ENCODE assay signal across 22 cellular contexts in the genomic region with DNA sequence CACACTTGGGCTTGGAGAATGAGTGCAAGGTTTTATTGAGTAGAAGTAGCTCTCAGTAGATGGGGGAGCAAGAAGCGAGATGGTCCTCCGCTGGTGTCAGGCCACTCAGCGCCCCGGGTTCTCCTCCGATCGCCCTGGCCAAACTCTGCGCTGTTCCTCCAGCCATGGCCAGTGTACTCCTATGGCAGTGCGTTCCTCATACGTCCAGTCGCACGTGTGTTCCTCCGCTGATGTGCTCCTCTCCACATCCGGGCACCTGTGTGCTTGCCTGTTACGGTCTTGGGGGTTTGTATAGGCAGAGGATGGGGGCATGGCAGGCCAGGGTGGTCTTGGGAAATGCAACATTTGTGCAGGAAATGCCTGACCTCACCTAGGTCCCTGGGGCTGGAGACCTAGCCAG.
"Had no signal": no experiment of that assay in that cellular context is flagged by ENCODE, and none has a peak within 500 bp of the region (broad histone marks: within the 10 kb centered on the region; RNA-seq: fewer than 3 reads in every experiment).

No MANE protein-coding gene starts in this region.

- H3K4me1 ChIP-seq: esophagus squamous epithelium, left ventricle myocardium inferior, lower lobe of right lung, pancreas, right lobe of liver, stomach, tibial artery, upper lobe of left lung had no signal

- H3K27ac ChIP-seq: esophagus squamous epithelium, left ventricle myocardium inferior, lower lobe of right lung, neutrophil, pancreas, right lobe of liver, stomach, tibial artery, upper lobe of left lung had no signal

- H3K9me3 ChIP-seq: esophagus squamous epithelium, left ventricle myocardium inferior, lower lobe of right lung, neutrophil, pancreas, right lobe of liver, stomach, tibial artery, upper lobe of left lung had no signal

- H3K36me3 ChIP-seq: esophagus squamous epithelium, left ventricle myocardium inferior, lower lobe of right lung, neutrophil, pancreas, right lobe of liver, stomach, tibial artery, upper lobe of left lung had no signal

- H3K4me3 ChIP-seq: esophagus squamous epithelium, left ventricle myocardium inferior, lower lobe of right lung, pancreas, right lobe of liver, stomach, tibial artery, upper lobe of left lung had no signal

- DNase-seq: cortex of kidney; effector memory CD8-positive, alpha-beta T cell; erythroblast; esophagus squamous epithelium; foreskin melanocyte; kidney glomerular epithelial cell; left colon; left ventricle myocardium inferior; lower lobe of right lung; natural killer cell; stimulated activated CD4-positive, alpha-beta T cell treated with anti-CD3 and anti-CD28 coated beads, Interleukin-2, amount 100 ng/mL, for 24 hours; stimulated activated CD4-positive, alpha-beta T cell treated with anti-CD3 and anti-CD28 coated beads, Interleukin-4, amount 100 ng/mL, for 24 hours; stimulated activated naive CD4-positive, alpha-beta T cell treated with Interleukin-2 at 50 U/mL for 16 hours; stomach; tibial artery had no signal

- ATAC-seq: effector memory CD8-positive, alpha-beta T cell; left colon; lower lobe of right lung; natural killer cell; pancreas; right lobe of liver; stimulated activated effector memory CD8-positive, alpha-beta T cell treated with anti-CD3 and anti-CD28 coated beads, Interleukin-12 subunit alpha, Interleukin-12 subunit beta, amount 100 ng/mL, for 72 hours had no signal

- H3K27me3 ChIP-seq: esophagus squamous epithelium, neutrophil, pancreas, right lobe of liver, stomach, tibial artery, upper lobe of left lung had no signal

- FAIRE-seq: endometrium, pancreas, urothelium cell line had no signal
